Comparison of ENCODE assay signal across 23 cellular contexts in the genomic region with DNA sequence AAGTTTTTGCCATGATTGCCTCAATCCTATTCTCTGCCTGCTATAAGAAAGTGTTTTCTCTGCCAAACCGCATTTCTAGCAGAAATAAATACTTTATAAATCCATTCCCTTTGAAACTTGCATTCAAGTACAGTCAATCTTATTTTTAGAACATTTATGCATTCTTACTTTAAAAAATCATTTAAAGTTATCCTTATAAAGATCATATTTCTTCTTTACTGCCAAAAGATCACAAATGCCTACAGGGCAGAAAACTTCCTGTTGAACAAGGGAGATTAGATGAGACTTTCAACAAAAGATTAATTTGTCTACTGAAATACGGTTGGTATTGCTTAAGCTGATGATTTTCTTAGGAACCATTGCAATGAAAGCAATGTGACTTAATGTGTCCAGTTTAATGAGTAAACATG.
A peak's percentile ranks its signal among the peaks of the same experiment; 100 is the strongest.
DNase-seq lines count a peak whose midpoint lies in the region; ATAC-seq, FAIRE-seq and TF ChIP-seq lines count a peak whose summit lies in the region.
"Had no signal": no experiment of that assay in that cellular context is flagged by ENCODE, and none has a peak within 500 bp of the region (broad histone marks: within the 10 kb centered on the region; RNA-seq: fewer than 3 reads in every experiment).

No MANE protein-coding gene starts in this region.

- POLR2A ChIA-PET in PC-3 (lab: Charles Lee; ENCODE audit: unreplicated experiment) = no interaction called here
- POLR2A ChIA-PET in endothelial cell of umbilical vein (lab: Charles Lee) = no interaction called here

- no peaks in the 10 kb centered on the region for H3K9me2 ChIP-seq in PC-3 (replicated peaks; ENCODE audit: low read length)

- no peaks in the 10 kb centered on the region for H3K36me3 ChIP-seq in PC-3 (ENCODE audit: low read depth, low read length)
- H3K36me3 ChIP-seq in endothelial cell of umbilical vein (ENCODE audit: control insufficient read depth in 2 of 2, extremely low read depth in 1 of 2, insufficient read depth in 2 of 2, low read length in 2 of 2) = no peaks in the 10 kb centered on the region
- H3K36me3 ChIP-seq: brain microvascular endothelial cell had no signal

- dilution Hi-C loops in endothelial cell of umbilical vein (cut with MboI; ENCODE audit: extremely low pct_ligation_motif_present, low sequenced_read_pairs) = no loop called here

- H3K27me3 Mint-ChIP-seq in nephron (ENCODE audit: low read depth) = no peaks in the 10 kb centered on the region
- H3K27me3 Mint-ChIP-seq: activated CD4-positive, alpha-beta T cell treated with anti-CD3 and anti-CD28 coated beads, Interleukin-2, amount 10 ng/mL, durations not matched to agents 7 days and 5 days; activated naive CD4-positive, alpha-beta T cell treated with anti-CD3 and anti-CD28 coated beads, Interleukin-2, amount 50 U/mL, for 24 hours; B cell had no signal

- intact Hi-C loops in PC-3 (cut with micrococcal nuclease) = no loop called here
- intact Hi-C loops in endothelial cell of umbilical vein (cut with micrococcal nuclease) = loop anchor here (5.0 kb wide), 2 partner anchors 203 to 322 kb away; no protein-coding TSS in a partner anchor

- no peaks in the 10 kb centered on the region for H3K9me3 Mint-ChIP-seq in nephron
- H3K9me3 Mint-ChIP-seq: H9 had no signal

- no peaks in the 10 kb centered on the region for H3K9me3 ChIP-seq in PC-3 (ENCODE audit: low read length)
- no peaks in the 10 kb centered on the region for H3K9me3 ChIP-seq in endothelial cell of umbilical vein (replicated peaks; ENCODE audit: control insufficient read depth, insufficient read depth, low read length)

- no peaks in the 10 kb centered on the region for H3F3A ChIP-seq in PC-3 (ENCODE audit: low read length, unreplicated experiment)

- H3K9me1 ChIP-seq in endothelial cell of umbilical vein (replicated peaks; ENCODE audit: control insufficient read depth, extremely low read depth, insufficient read depth, low read length) = no peaks in the 10 kb centered on the region

- H3K4me1 ChIP-seq in PC-3 (ENCODE audit: insufficient read depth, low read length) (peaks cover 21% of the 10 kb centered on the region), endothelial cell of umbilical vein (ENCODE audit: control insufficient read depth, extremely low read depth, insufficient read depth, low read length) (peaks cover 28% of the 10 kb centered on the region)

- H3K4me2 ChIP-seq in PC-3 (ENCODE audit: low read length) = peak overlapping the region; percentile 40
- H3K4me2 ChIP-seq in endothelial cell of umbilical vein (ENCODE audit: insufficient read depth, low read length) = no peak overlapping the region

- H3K27ac Mint-ChIP-seq in nephron = peak overlapping the region; percentile 23 to 91 (median 73)
- H3K27ac Mint-ChIP-seq: activated CD4-positive, alpha-beta T cell treated with anti-CD3 and anti-CD28 coated beads, Interleukin-2, amount 10 ng/mL, durations not matched to agents 7 days and 5 days; activated naive CD4-positive, alpha-beta T cell treated with anti-CD3 and anti-CD28 coated beads, Interleukin-2, amount 50 U/mL, for 24 hours; B cell; H9 had no signal

- H4K20me1 ChIP-seq in PC-3 (ENCODE audit: low read length) (no peaks in the 10 kb centered on the region), endothelial cell of umbilical vein (replicated peaks; ENCODE audit: control insufficient read depth, extremely low read depth, insufficient read depth, low read length) (no peaks in the 10 kb centered on the region)

- H3K27ac ChIP-seq in PC-3 (ENCODE audit: low read length) (peak overlapping the region; percentile 14; the same call in 1 of the 2 replicates), endothelial cell of umbilical vein (ENCODE audit: insufficient read depth, low read depth, low read length) (no peak overlapping the region)
- H3K27ac ChIP-seq: brain microvascular endothelial cell, dorsolateral prefrontal cortex had no signal

- H3K36me3 Mint-ChIP-seq in nephron (ENCODE audit: low read depth) = no peaks in the 10 kb centered on the region
- H3K36me3 Mint-ChIP-seq: activated naive CD4-positive, alpha-beta T cell treated with anti-CD3 and anti-CD28 coated beads, Interleukin-2, amount 50 U/mL, for 24 hours had no signal

- FAIRE-seq in endothelial cell of umbilical vein (lab: Jason Lieb, UNC) = no peak

- BruUV-seq in PC-3 (replicated peaks; lab: Mats Ljungman, UMichigan) = no TSS peak
- no TSS peak for BruUV-seq in endothelial cell of umbilical vein (replicated peaks; lab: Mats Ljungman, UMichigan)

- no peak for TF ChIP-seq POLR2A in endothelial cell of umbilical vein (IDR thresholded peaks at IDR 0.05; ENCODE audit: low read depth, low read length)

- H3K27me3 ChIP-seq in PC-3 (ENCODE audit: low read length) (no peaks in the 10 kb centered on the region), endothelial cell of umbilical vein (ENCODE audit: control insufficient read depth in 2 of 2, insufficient read depth in 2 of 2, low read length in 2 of 2) (no peaks in the 10 kb centered on the region)
- H3K27me3 ChIP-seq: brain microvascular endothelial cell, dorsolateral prefrontal cortex had no signal

- ATAC-seq in PC-3 (peak; percentile 67), GM21717 (IDR thresholded peaks at IDR 0.05; ENCODE audit: unreplicated experiment) (no peak), GM21447 (IDR thresholded peaks at IDR 0.05; ENCODE audit: unreplicated experiment) (no peak)
- ATAC-seq: left colon had no signal

- H3K79me2 ChIP-seq in PC-3 (ENCODE audit: low read length) (no peaks in the 10 kb centered on the region), endothelial cell of umbilical vein (ENCODE audit: control insufficient read depth, insufficient read depth, low read length) (no peaks in the 10 kb centered on the region)

- H3K4me3 ChIP-seq in PC-3 (ENCODE audit: low read length) (no peak overlapping the region), endothelial cell of umbilical vein (replicated peaks in 1 of 3; ENCODE audit: insufficient read depth in 1 of 3, low read depth in 1 of 3, low read length in 3 of 3) (no peak overlapping the region)
- H3K4me3 ChIP-seq: dorsolateral prefrontal cortex had no signal

- H3K9ac ChIP-seq in PC-3 (ENCODE audit: low read length) (no peak overlapping the region), endothelial cell of umbilical vein (replicated peaks; ENCODE audit: extremely low read depth, insufficient read depth, low read length) (no peak overlapping the region)

- no peak overlapping the region for H2AFZ ChIP-seq in PC-3 (ENCODE audit: low read length)
- no peak overlapping the region for H2AFZ ChIP-seq in endothelial cell of umbilical vein (ENCODE audit: low read depth, low read length)

- TF ChIP-seq CTCF in PC-3 (conservative IDR thresholded peaks at IDR 0.05; ENCODE audit: low read depth, low read length) = no peak
- no peak for TF ChIP-seq CTCF in endothelial cell of umbilical vein (IDR thresholded peaks at IDR 0.05; ENCODE audit: extremely low read depth in 1 of 2, insufficient read depth in 1 of 2, low read depth in 1 of 2, low read length in 2 of 2)
- TF ChIP-seq CTCF in nephron (IDR thresholded peaks at IDR 0.05; ENCODE audit: unreplicated experiment in 3 of 3) = no peak

- DNase-seq in COLO829 (ENCODE audit: low spot score) = peak; percentile 38
- peak; percentile 69 for DNase-seq in PC-3
- DNase-seq in endothelial cell of umbilical vein (ENCODE audit: low read depth, low spot score) = peak; percentile 32
- no peak for DNase-seq in activated CD4-positive, alpha-beta T cell treated with anti-CD3 and anti-CD28 coated beads, Interleukin-2, amount 50 U/mL, for 1 hour
- no peak for DNase-seq in NK-92 (lab: John Stamatoyannopoulos, UW; ENCODE audit: unreplicated experiment)
- DNase-seq: activated CD4-positive, alpha-beta T cell treated with anti-CD3 and anti-CD28 coated beads, Interleukin-2, amount 10 ng/mL, durations not matched to agents 7 days and 5 days; activated T-cell treated with anti-CD3 and anti-CD28 coated beads for 4 hours; brain microvascular endothelial cell; Calu3; dorsolateral prefrontal cortex; GF-D8; H9; KBM-7; left colon; NCI-H748 treated with DMSO at 0.1 percent for 48 hours; occipital lobe; stimulated activated CD4-positive, alpha-beta T cell treated with anti-CD3 and anti-CD28 coated beads, Interleukin-4, amount 100 ng/mL, for 4 hours; stimulated activated CD8-positive, alpha-beta memory T cell treated with anti-CD3 and anti-CD28 coated beads, Interleukin-4, amount 100 ng/mL, for 48 hours had no signal

- peaks cover 33% of the 10 kb centered on the region for H3K4me1 Mint-ChIP-seq in nephron
- H3K4me1 Mint-ChIP-seq: activated CD4-positive, alpha-beta T cell treated with anti-CD3 and anti-CD28 coated beads, Interleukin-2, amount 10 ng/mL, durations not matched to agents 7 days and 5 days; activated naive CD4-positive, alpha-beta T cell treated with anti-CD3 and anti-CD28 coated beads, Interleukin-2, amount 50 U/mL, for 24 hours; B cell had no signal

- CTCF ChIA-PET in PC-3 (lab: Charles Lee) = no interaction called here
- CTCF ChIA-PET in endothelial cell of umbilical vein (lab: Charles Lee) = no interaction called here

- H3K4me3 Mint-ChIP-seq in nephron = no peak overlapping the region
- H3K4me3 Mint-ChIP-seq: activated CD4-positive, alpha-beta T cell treated with anti-CD3 and anti-CD28 coated beads, Interleukin-2, amount 10 ng/mL, durations not matched to agents 7 days and 5 days; activated naive CD4-positive, alpha-beta T cell treated with anti-CD3 and anti-CD28 coated beads, Interleukin-2, amount 50 U/mL, for 24 hours; B cell; H9 had no signal

TF ChIP-seq in endothelial cell of umbilical vein, 7 proteins besides CTCF, POLR2A, EP300 and RAD21:
- TF ChIP-seq GATA2 (IDR thresholded peaks at IDR 0.05; ENCODE audit: insufficient read depth, insufficient read length, low read depth, low read length) (no peak), MYC (IDR thresholded peaks at IDR 0.05; ENCODE audit: low read depth, low read length) (no peak), POLR2AphosphoS5 (IDR thresholded peaks at IDR 0.05; ENCODE audit: insufficient read depth, low read depth, low read length) (no peak), JUN (IDR thresholded peaks at IDR 0.05; ENCODE audit: borderline replicate concordance, insufficient read depth, insufficient read length, low read depth) (no peak), MAX (IDR thresholded peaks at IDR 0.05; ENCODE audit: insufficient read depth, insufficient read length) (no peak), FOS (IDR thresholded peaks at IDR 0.05; ENCODE audit: borderline replicate concordance, insufficient read depth, low read length) (no peak), EZH2 (IDR thresholded peaks at IDR 0.05; ENCODE audit: borderline replicate concordance, low read depth, low read length, severe bottlenecking) (no peak)

Comparison
In these comparisons a context has a peak if more than half of its experiments do, and no peak if none do; other contexts are left out.
1. DNase-seq: peak in COLO829 (single experiment), PC-3 (single experiment) and endothelial cell of umbilical vein (single experiment); none in activated CD4-positive, alpha-beta T cell treated with anti-CD3 and anti-CD28 coated beads, Interleukin-2, amount 50 U/mL, for 1 hour (single experiment) and NK-92 (single experiment).